Comparison of ENCODE assay signal across 16 cellular contexts in genomic region chr20:4897600-4897999, GRCh38.
A peak's percentile ranks its signal among the peaks of the same experiment; 100 is the strongest.
DNase-seq lines count a peak whose midpoint lies in the region; TF ChIP-seq lines count a peak whose summit lies in the region.
"Had no signal": no experiment of that assay in that cellular context is flagged by ENCODE, and none has a peak within 500 bp of the region (broad histone marks: within the 10 kb centered on the region; RNA-seq: fewer than 3 reads in every experiment).

No MANE protein-coding gene starts in this region.

- no peak for TF ChIP-seq POLR2A in erythroblast (IDR thresholded peaks at IDR 0.05; ENCODE audit: low read length)

- H3K27ac ChIP-seq in duodenal mucosa (ENCODE audit: low read depth, low read length) (peak overlapping the region; percentile 3), neural progenitor cell (no peak overlapping the region), SJCRH30 (no peak overlapping the region)
- H3K27ac ChIP-seq: body of pancreas had no signal

- CTCF ChIA-PET in Calu3 (lab: Charles Lee) = interaction anchor here (0.7 kb wide), 1 partner anchor 21 kb away, joined by 3 read pairs; no protein-coding TSS in a partner anchor

- H3K9ac ChIP-seq in duodenal mucosa (ENCODE audit: low read depth in 1 of 2, low read length in 2 of 2) = peak overlapping the region in 1 of 2 donors; percentile 2
- H3K9ac ChIP-seq in neural progenitor cell = no peak overlapping the region

- H3K36me3 ChIP-seq in duodenal mucosa (ENCODE audit: control insufficient read depth in 1 of 2, insufficient read depth in 2 of 2, low read length in 2 of 2) = peaks cover 13 to 23% of the 10 kb centered on the region in 2 donors
- no peaks in the 10 kb centered on the region for H3K36me3 ChIP-seq in neural progenitor cell
- H3K36me3 ChIP-seq in SJCRH30 = no peaks in the 10 kb centered on the region

- no TSS peak for BruUV-seq in Calu3 (replicated peaks; lab: Mats Ljungman, UMichigan)

- peaks cover 38 to 39% of the 10 kb centered on the region in 2 donors for H3K4me1 ChIP-seq in duodenal mucosa (ENCODE audit: control insufficient read depth in 1 of 2, insufficient read depth in 2 of 2, low read length in 2 of 2)
- H3K4me1 ChIP-seq in neural progenitor cell = peaks cover 13% of the 10 kb centered on the region
- no peaks in the 10 kb centered on the region for H3K4me1 ChIP-seq in SJCRH30
- H3K4me1 ChIP-seq: body of pancreas had no signal

- TF ChIP-seq CTCF in Calu3 (IDR thresholded peaks at IDR 0.05; ENCODE audit: unreplicated experiment) (no peak), neural progenitor cell (IDR thresholded peaks at IDR 0.05) (no peak)

- H3K27ac Mint-ChIP-seq in Calu3 (ENCODE audit: unreplicated experiment) (peak overlapping the region; percentile 34), neural progenitor cell (peak overlapping the region; percentile 37)
- H3K27ac Mint-ChIP-seq: T-helper 2 cell treated with Interferon-gamma antibody and Interleukin-4, amounts not matched to agents 5 μg/mL and 100 μg/mL, for 36 hours had no signal

- no peaks in the 10 kb centered on the region for H3F3A ChIP-seq in neural progenitor cell (ENCODE audit: low read depth)

- H3K36me3 Mint-ChIP-seq in Calu3 (ENCODE audit: insufficient read depth, unreplicated experiment) (peaks cover 5% of the 10 kb centered on the region), neural progenitor cell (peaks cover 16% of the 10 kb centered on the region)

- intact Hi-C loops in Calu3 (cut with micrococcal nuclease; ENCODE audit: unreplicated experiment) = no loop called here

- no peak overlapping the region for H3K4me3 Mint-ChIP-seq in Calu3 (ENCODE audit: low read depth, unreplicated experiment)
- no peak overlapping the region for H3K4me3 Mint-ChIP-seq in neural progenitor cell
- H3K4me3 Mint-ChIP-seq: naive thymus-derived CD8-positive, alpha-beta T cell; T-helper 2 cell treated with Interferon-gamma antibody and Interleukin-4, amounts not matched to agents 5 μg/mL and 100 μg/mL, for 36 hours had no signal

- H2AFZ ChIP-seq in neural progenitor cell (replicated peaks) = no peak overlapping the region

- peaks cover 36% of the 10 kb centered on the region for H3K4me1 Mint-ChIP-seq in Calu3 (ENCODE audit: low read depth, unreplicated experiment)
- peaks cover 49% of the 10 kb centered on the region for H3K4me1 Mint-ChIP-seq in neural progenitor cell

- H3K4me2 ChIP-seq in neural progenitor cell = no peak overlapping the region

- no peak overlapping the region for H3K4me3 ChIP-seq in duodenal mucosa (ENCODE audit: low read depth in 1 of 2, low read length in 2 of 2)
- no peak overlapping the region for H3K4me3 ChIP-seq in neural progenitor cell
- H3K4me3 ChIP-seq in SJCRH30 = no peak overlapping the region
- H3K4me3 ChIP-seq: body of pancreas had no signal

- H3K27me3 ChIP-seq in duodenal mucosa (ENCODE audit: control insufficient read depth in 1 of 2, insufficient read depth in 2 of 2, low read length in 2 of 2) (no peaks in the 10 kb centered on the region), neural progenitor cell (no peaks in the 10 kb centered on the region), SJCRH30 (no peaks in the 10 kb centered on the region)
- H3K27me3 ChIP-seq: body of pancreas had no signal

- no peak for DNase-seq in Calu3
- DNase-seq in NCI-H82 treated with DMSO at 0.1 percent for 48 hours (lab: John Stamatoyannopoulos, UW; ENCODE audit: unreplicated experiment) = peak; percentile 11
- DNase-seq in neural progenitor cell (ENCODE audit: low spot score) = no peak
- DNase-seq in activated CD4-positive, CD25-positive, alpha-beta regulatory T cell treated with anti-CD3 and anti-CD28 coated beads, Interleukin-2, amount 50 U/mL, for 72 hours = no peak
- DNase-seq in NCI-H226 = no peak
- DNase-seq in SJCRH30 = no peak
- DNase-seq in erythroblast (lab: John Stamatoyannopoulos, UW) = no peak
- DNase-seq: activated CD4-positive, alpha-beta T cell treated with anti-CD3 and anti-CD28 coated beads for 1 hour; activated naive CD4-positive, alpha-beta T cell treated with Interleukin-2 at 50 U/mL for 16 hours; COR-L47; effector memory CD4-positive, alpha-beta T cell; naive thymus-derived CD8-positive, alpha-beta T cell; NCI-H345 had no signal

- no peaks in the 10 kb centered on the region for H3K79me2 ChIP-seq in neural progenitor cell (ENCODE audit: low read depth)

- H4K20me1 ChIP-seq in neural progenitor cell (ENCODE audit: low read depth) = no peaks in the 10 kb centered on the region

- H3K9me3 ChIP-seq in duodenal mucosa (ENCODE audit: control insufficient read depth in 1 of 2, low read length in 2 of 2) = no peaks in the 10 kb centered on the region
- no peaks in the 10 kb centered on the region for H3K9me3 ChIP-seq in neural progenitor cell (ENCODE audit: low read depth)
- H3K9me3 ChIP-seq in SJCRH30 (replicated peaks) = no peaks in the 10 kb centered on the region
- H3K9me3 ChIP-seq: body of pancreas had no signal

- H3K9me3 Mint-ChIP-seq in Calu3 (ENCODE audit: low read depth, unreplicated experiment) (no peaks in the 10 kb centered on the region), neural progenitor cell (no peaks in the 10 kb centered on the region)
- H3K9me3 Mint-ChIP-seq: naive thymus-derived CD8-positive, alpha-beta T cell; T-helper 2 cell treated with Interferon-gamma antibody and Interleukin-4, amounts not matched to agents 5 μg/mL and 100 μg/mL, for 36 hours had no signal

- H3K27me3 Mint-ChIP-seq in Calu3 (ENCODE audit: unreplicated experiment) (no peaks in the 10 kb centered on the region), neural progenitor cell (ENCODE audit: insufficient read depth, low read depth) (peaks cover 7% of the 10 kb centered on the region)
- H3K27me3 Mint-ChIP-seq: naive thymus-derived CD8-positive, alpha-beta T cell had no signal
